Comparison of ENCODE assay signal across 23 cellular contexts in genomic region chr6:15371151-15371550, GRCh38.
"Had no signal": no experiment of that assay in that cellular context is flagged by ENCODE, and none has a peak within 500 bp of the region (broad histone marks: within the 10 kb centered on the region; RNA-seq: fewer than 3 reads in every experiment).

No MANE protein-coding gene starts in this region.

- H3K4me3 ChIP-seq: K562 had no signal

- H3K27ac Mint-ChIP-seq: activated CD8-positive, alpha-beta T cell treated with anti-CD3 and anti-CD28 coated beads for 36 hours; activated naive CD8-positive, alpha-beta T cell treated with anti-CD3 and anti-CD28 coated beads, Interleukin-2, amount 50 U/mL, for 24 hours; activated T-helper 1 cell treated with anti-CD3 and anti-CD28 coated beads, Interleukin-12 subunit alpha, Interleukin-12 subunit beta, Interleukin-2, Interleukin-4 antibody, amounts not matched to agents 30 ng/mL and 10 ng/mL and 1 ng/mL, durations not matched to agents 14 hours and 24 hours and 36 hours had no signal

- DNase-seq: activated CD4-positive, alpha-beta T cell treated with anti-CD3 and anti-CD28 coated beads for 4 hours; activated CD8-positive, alpha-beta memory T cell treated with anti-CD3 and anti-CD28 coated beads, Interleukin-2, amount 50 U/mL, for 4 hours; activated CD8-positive, alpha-beta T cell treated with anti-CD3 and anti-CD28 coated beads for 36 hours; activated effector memory CD4-positive, alpha-beta T cell treated with Interleukin-2 at 50 U/mL for 16 hours; activated naive CD4-positive, alpha-beta T cell; activated naive CD8-positive, alpha-beta T cell treated with anti-CD3 and anti-CD28 coated beads, Interleukin-2, amount 50 U/mL, for 24 hours; amniotic stem cell; Karpas-422; NCI-H1105 treated with DMSO at 0.1 percent for 48 hours; NCI-H146; NCI-H187 treated with DMSO at 0.1 percent for 48 hours; NCI-H2171; NCI-H2227 treated with DMSO at 0.1 percent for 48 hours; NCI-H446 treated with DMSO at 0.1 percent for 48 hours; NCI-H524 treated with DMSO at 0.1 percent for 48 hours; NCI-H748 treated with DMSO at 0.1 percent for 48 hours; SIG-M5; T-helper 2 cell had no signal

- H3K4me3 Mint-ChIP-seq: activated CD8-positive, alpha-beta T cell treated with anti-CD3 and anti-CD28 coated beads for 36 hours; activated naive CD8-positive, alpha-beta T cell treated with anti-CD3 and anti-CD28 coated beads, Interleukin-2, amount 50 U/mL, for 24 hours; activated T-helper 1 cell treated with anti-CD3 and anti-CD28 coated beads, Interleukin-12 subunit alpha, Interleukin-12 subunit beta, Interleukin-2, Interleukin-4 antibody, amounts not matched to agents 30 ng/mL and 10 ng/mL and 1 ng/mL, durations not matched to agents 14 hours and 24 hours and 36 hours; brain had no signal

- H3K9me3 Mint-ChIP-seq: activated CD8-positive, alpha-beta T cell treated with anti-CD3 and anti-CD28 coated beads for 36 hours; activated naive CD4-positive, alpha-beta T cell treated with anti-CD3 and anti-CD28 coated beads, Interleukin-2, amount 50 U/mL, for 72 hours; activated naive CD8-positive, alpha-beta T cell treated with anti-CD3 and anti-CD28 coated beads, Interleukin-2, amount 50 U/mL, for 24 hours; activated T-helper 1 cell treated with anti-CD3 and anti-CD28 coated beads, Interleukin-12 subunit alpha, Interleukin-12 subunit beta, Interleukin-2, Interleukin-4 antibody, amounts not matched to agents 30 ng/mL and 10 ng/mL and 1 ng/mL, durations not matched to agents 14 hours and 24 hours and 36 hours; brain had no signal

- H3K27ac ChIP-seq: VCaP had no signal

- H3K27me3 Mint-ChIP-seq: activated CD8-positive, alpha-beta T cell treated with anti-CD3 and anti-CD28 coated beads for 36 hours; activated naive CD8-positive, alpha-beta T cell treated with anti-CD3 and anti-CD28 coated beads, Interleukin-2, amount 50 U/mL, for 24 hours had no signal

- ATAC-seq: activated naive CD4-positive, alpha-beta T cell treated with anti-CD3 and anti-CD28 coated beads, Interleukin-2, amount 50 U/mL, for 72 hours; activated naive CD8-positive, alpha-beta T cell treated with anti-CD3 and anti-CD28 coated beads, Interleukin-2, amount 50 U/mL, for 24 hours had no signal
